16 cellular contexts compared by ENCODE assay signal in the genomic region with DNA sequence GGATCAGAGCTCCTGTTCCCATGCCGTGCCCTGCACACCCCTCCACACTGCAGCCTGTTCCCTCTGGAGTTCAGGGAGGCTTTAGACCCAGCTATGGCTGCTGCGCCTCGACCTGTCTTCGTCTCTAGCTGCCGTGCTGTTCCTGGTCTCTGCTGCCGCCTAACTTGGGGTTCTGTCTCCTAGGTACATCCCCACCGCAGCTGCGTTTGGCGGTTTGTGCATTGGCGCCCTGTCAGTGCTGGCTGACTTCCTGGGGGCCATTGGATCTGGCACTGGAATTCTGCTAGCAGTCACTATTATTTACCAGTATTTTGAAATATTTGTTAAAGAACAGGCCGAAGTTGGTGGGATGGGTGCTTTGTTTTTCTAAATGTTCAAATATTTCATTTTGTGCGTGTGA. TPM values are rescaled to one million over a fixed set of nuclear protein-coding genes. Genes with fewer than 3 reads are reported as not detected.
A peak's percentile ranks its signal among the peaks of the same experiment; 100 is the strongest.
DNase-seq lines count a peak whose midpoint lies in the region; ATAC-seq, FAIRE-seq and TF ChIP-seq lines count a peak whose summit lies in the region.
"Had no signal": no experiment of that assay in that cellular context is flagged by ENCODE, and none has a peak within 500 bp of the region (broad histone marks: within the 10 kb centered on the region; RNA-seq: fewer than 3 reads in every experiment).

No MANE protein-coding gene starts in this region.

- no peaks in the 10 kb centered on the region for H3K27me3 Mint-ChIP-seq in astrocyte (ENCODE audit: low read depth, unreplicated experiment)
- H3K27me3 Mint-ChIP-seq: CD4-positive, CD25-positive, alpha-beta regulatory T cell had no signal

- H4K5ac ChIP-seq in IMR-90 (ENCODE audit: low read depth, low read length) = peak overlapping the region; percentile 21; the same call in 1 of the 2 replicates

- no peaks in the 10 kb centered on the region for H3K4me1 Mint-ChIP-seq in astrocyte (ENCODE audit: low read depth, unreplicated experiment)
- no peaks in the 10 kb centered on the region for H3K4me1 Mint-ChIP-seq in stimulated activated effector memory CD8-positive, alpha-beta T cell treated with anti-CD3 and anti-CD28 coated beads, Interleukin-12 subunit alpha, Interleukin-12 subunit beta, amount 100 ng/mL, for 72 hours
- H3K4me1 Mint-ChIP-seq: GM23338 had no signal

- no peak overlapping the region for H3K9ac ChIP-seq in IMR-90 (ENCODE audit: low read depth, low read length)
- H3K9ac ChIP-seq in astrocyte (ENCODE audit: low read length) = no peak overlapping the region
- no peak overlapping the region for H3K9ac ChIP-seq in SK-N-SH

- H3K4me3 ChIP-seq in IMR-90 (ENCODE audit: insufficient read depth, low read depth, low read length) (no peak overlapping the region), astrocyte (ENCODE audit: insufficient read depth, low read depth, low read length) (no peak overlapping the region), SK-N-SH (ENCODE audit: low read depth in 2 of 2, low read length in 1 of 2) (no peak overlapping the region), vagina (no peak overlapping the region)
- H3K4me3 ChIP-seq: GM23338, MG63 had no signal

- no TSS peak for BruUV-seq in IMR-90 (replicated peaks; lab: Mats Ljungman, UMichigan)

- no peak overlapping the region for H3K56ac ChIP-seq in IMR-90 (ENCODE audit: extremely low read depth, insufficient read depth, low read length)

- H3K4ac ChIP-seq in IMR-90 (ENCODE audit: low read depth, low read length) = no peak overlapping the region

- 100% methylated on average over 4 of the region's 12 CpGs; no CpG with 5 or more reads in 1 of the 2 experiments for WGBS in IMR-90 (ENCODE audit: extremely low coverage in 2 of 2, insufficient read length in 1 of 2), 2 experiments
- WGBS in SK-N-SH (ENCODE audit: low lambda C conversion rate) = 96% methylated on average over 12 of the region's 12 CpGs

- H2AK9ac ChIP-seq in IMR-90 (replicated peaks; ENCODE audit: low read depth, low read length, poor library complexity) = no peak overlapping the region

- POLR2A ChIA-PET in IMR-90 (lab: Charles Lee; ENCODE audit: unreplicated experiment) (no interaction called here), SK-N-SH (lab: Yijun Ruan, JAX) (no interaction called here)

- no peak overlapping the region for H3K4me3 Mint-ChIP-seq in astrocyte (ENCODE audit: unreplicated experiment)
- no peak overlapping the region for H3K4me3 Mint-ChIP-seq in stimulated activated effector memory CD8-positive, alpha-beta T cell treated with anti-CD3 and anti-CD28 coated beads, Interleukin-12 subunit alpha, Interleukin-12 subunit beta, amount 100 ng/mL, for 72 hours
- H3K4me3 Mint-ChIP-seq: CD4-positive, CD25-positive, alpha-beta regulatory T cell; GM23338 had no signal

- H4K91ac ChIP-seq in IMR-90 (ENCODE audit: insufficient read depth, low read depth, low read length) = no peak overlapping the region

- no peaks in the 10 kb centered on the region for H3K9me2 ChIP-seq in SK-N-SH

- no peak overlapping the region for H2BK20ac ChIP-seq in IMR-90 (ENCODE audit: low read depth, low read length)

- H3K36me3 ChIP-seq in IMR-90 (ENCODE audit: control insufficient read depth, insufficient read depth, low read length) (peaks cover 50% of the 10 kb centered on the region), astrocyte (ENCODE audit: insufficient read depth, low read length) (peaks cover 29% of the 10 kb centered on the region), SK-N-SH (replicated peaks in 1 of 2; ENCODE audit: control insufficient read depth in 1 of 2, insufficient read depth in 2 of 2, low read length in 1 of 2) (peaks cover 65 to 74% of the 10 kb centered on the region in 2 experiments), vagina (peaks cover 0 to 52% of the 10 kb centered on the region in 2 donors)

- peaks cover 3% of the 10 kb centered on the region; the same call in 1 of the 2 replicates for H3K9me1 ChIP-seq in IMR-90 (ENCODE audit: insufficient read depth, low read length)

- H3K14ac ChIP-seq in IMR-90 (replicated peaks; ENCODE audit: low read depth, low read length) = no peak overlapping the region

- H2BK120ac ChIP-seq in IMR-90 (ENCODE audit: low read depth, low read length) = no peak overlapping the region

- dilution Hi-C loops in IMR-90 (cut with HindIII; ENCODE audit: low sequenced_read_pairs, unreplicated experiment) = no loop called here

- H2AK5ac ChIP-seq in IMR-90 (ENCODE audit: low read depth, low read length) = no peak overlapping the region

- peak overlapping the region; percentile 50 for H3K27ac Mint-ChIP-seq in astrocyte (ENCODE audit: unreplicated experiment)
- H3K27ac Mint-ChIP-seq in stimulated activated effector memory CD8-positive, alpha-beta T cell treated with anti-CD3 and anti-CD28 coated beads, Interleukin-12 subunit alpha, Interleukin-12 subunit beta, amount 100 ng/mL, for 72 hours = peak overlapping the region; percentile 32
- H3K27ac Mint-ChIP-seq: GM23338 had no signal

- H3K4me2 ChIP-seq in IMR-90 (ENCODE audit: low read depth, low read length) = no peak overlapping the region
- H3K4me2 ChIP-seq in astrocyte (ENCODE audit: low read length) = no peak overlapping the region
- no peak overlapping the region for H3K4me2 ChIP-seq in SK-N-SH
- H3K4me2 ChIP-seq: GM23338 had no signal

- no peak overlapping the region for H2BK5ac ChIP-seq in IMR-90 (ENCODE audit: low read depth, low read length, poor library complexity, severe bottlenecking)

- H3K23ac ChIP-seq in IMR-90 (ENCODE audit: low read depth, low read length) = no peak overlapping the region

- DNase-seq in IMR-90 = no peak
- DNase-seq in astrocyte (ENCODE audit: low read depth) = no peak
- DNase-seq in left lobe of liver (ENCODE audit: low spot score) = peak; percentile 88
- no peak for DNase-seq in stimulated activated effector memory CD8-positive, alpha-beta T cell treated with anti-CD3 and anti-CD28 coated beads, Interleukin-12 subunit alpha, Interleukin-12 subunit beta, amount 100 ng/mL, for 72 hours (ENCODE audit: low spot score in 2 of 2)
- DNase-seq in NCI-H1048 (lab: John Stamatoyannopoulos, UW) = no peak
- no peak for DNase-seq in SK-N-SH
- DNase-seq in vagina (ENCODE audit: extremely low spot score in 2 of 2) = no peak
- DNase-seq: Caco-2; CD4-positive, CD25-positive, alpha-beta regulatory T cell; EL; MG63; NCI-H1092 treated with DMSO at 0.1 percent for 48 hours; NCI-H2107; NCI-H2227 treated with DMSO at 0.1 percent for 48 hours; NCI-H524 had no signal

- H3K9me3 Mint-ChIP-seq in astrocyte (ENCODE audit: unreplicated experiment) = no peaks in the 10 kb centered on the region
- no peaks in the 10 kb centered on the region for H3K9me3 Mint-ChIP-seq in stimulated activated effector memory CD8-positive, alpha-beta T cell treated with anti-CD3 and anti-CD28 coated beads, Interleukin-12 subunit alpha, Interleukin-12 subunit beta, amount 100 ng/mL, for 72 hours
- H3K9me3 Mint-ChIP-seq: CD4-positive, CD25-positive, alpha-beta regulatory T cell; GM23338 had no signal

- no peaks in the 10 kb centered on the region for H3K79me2 ChIP-seq in astrocyte (ENCODE audit: insufficient read depth, low read length)
- no peaks in the 10 kb centered on the region for H3K79me2 ChIP-seq in SK-N-SH (ENCODE audit: insufficient read depth)

- TF ChIP-seq POLR2A in IMR-90 (IDR thresholded peaks at IDR 0.05; ENCODE audit: low read depth, low read length) (no peak), vagina (IDR thresholded peaks at IDR 0.05) (no peak)

- H3K79me1 ChIP-seq in IMR-90 (ENCODE audit: low read depth in 1 of 2, low read length in 2 of 2) = peaks cover 0 to 7% of the 10 kb centered on the region in 2 experiments; a peak in 1 of 4 replicates

- no peaks in the 10 kb centered on the region for H3K4me1 ChIP-seq in IMR-90 (ENCODE audit: control insufficient read depth, insufficient read depth, low read length)
- H3K4me1 ChIP-seq in astrocyte (ENCODE audit: insufficient read depth, low read length) = no peaks in the 10 kb centered on the region
- H3K4me1 ChIP-seq in SK-N-SH (ENCODE audit: control insufficient read depth in 1 of 2, insufficient read depth in 2 of 2, low read depth in 1 of 2, low read length in 1 of 2) = peaks cover 0 to 13% of the 10 kb centered on the region in 2 experiments; a peak in 2 of 4 replicates
- no peaks in the 10 kb centered on the region for H3K4me1 ChIP-seq in vagina
- H3K4me1 ChIP-seq: Caco-2 had no signal

- H4K8ac ChIP-seq in IMR-90 (ENCODE audit: low read depth in 2 of 2, low read length in 2 of 2) = no peak overlapping the region

- ATAC-seq in IMR-90 (ENCODE audit: low read depth) (no peak), left lobe of liver (peak; percentile 89)
- ATAC-seq in stimulated activated effector memory CD8-positive, alpha-beta T cell treated with anti-CD3 and anti-CD28 coated beads, Interleukin-12 subunit alpha, Interleukin-12 subunit beta, amount 100 ng/mL, for 72 hours = no peak
- ATAC-seq: GM23338 had no signal

- in situ Hi-C loops in IMR-90 (cut with MboI; ENCODE audit: low sequenced_read_pairs) = no loop called here

- H3F3A ChIP-seq in SK-N-SH (replicated peaks; ENCODE audit: insufficient read depth) = peaks cover 5% of the 10 kb centered on the region

- intact Hi-C loops in IMR-90 (cut with micrococcal nuclease) = no loop called here
- intact Hi-C loops in vagina (cut with DNase I) = no loop called here

- no peak overlapping the region for H2BK15ac ChIP-seq in IMR-90 (ENCODE audit: low read depth, low read length)

- H4K20me1 ChIP-seq in IMR-90 (ENCODE audit: insufficient read depth, low read length) (no peaks in the 10 kb centered on the region), astrocyte (ENCODE audit: insufficient read depth, low read length) (no peaks in the 10 kb centered on the region), SK-N-SH (ENCODE audit: insufficient read depth) (no peaks in the 10 kb centered on the region)

- H3K27me3 ChIP-seq in IMR-90 (ENCODE audit: control insufficient read depth, insufficient read depth, low read length) (no peaks in the 10 kb centered on the region), astrocyte (ENCODE audit: insufficient read depth, low read length) (no peaks in the 10 kb centered on the region), SK-N-SH (ENCODE audit: insufficient read depth) (no peaks in the 10 kb centered on the region), vagina (no peaks in the 10 kb centered on the region)
- H3K27me3 ChIP-seq: MG63 had no signal

- H3K27ac ChIP-seq in IMR-90 (ENCODE audit: insufficient read depth, low read length) = no peak overlapping the region
- H3K27ac ChIP-seq in astrocyte (ENCODE audit: low read depth, low read length) = no peak overlapping the region
- H3K27ac ChIP-seq in SK-N-SH (ENCODE audit: low read depth in 2 of 2, low read length in 1 of 2) = no peak overlapping the region; a peak in 1 of 4 replicates
- H3K27ac ChIP-seq in vagina = no peak overlapping the region

- no peak overlapping the region for H3K18ac ChIP-seq in IMR-90 (ENCODE audit: low read depth, low read length)

- FAIRE-seq in astrocyte (lab: Jason Lieb, UNC) = no peak

- H3K9me3 ChIP-seq in IMR-90 (ENCODE audit: control insufficient read depth, insufficient read depth, low read length) = no peaks in the 10 kb centered on the region
- no peaks in the 10 kb centered on the region for H3K9me3 ChIP-seq in astrocyte (ENCODE audit: insufficient read depth, low read depth, low read length)
- no peaks in the 10 kb centered on the region for H3K9me3 ChIP-seq in SK-N-SH
- H3K9me3 ChIP-seq in vagina = no peaks in the 10 kb centered on the region
- H3K9me3 ChIP-seq: Caco-2, MG63 had no signal

- H3K36me3 Mint-ChIP-seq in astrocyte (ENCODE audit: low read depth, unreplicated experiment) = peaks cover 14% of the 10 kb centered on the region
- peaks cover 94% of the 10 kb centered on the region for H3K36me3 Mint-ChIP-seq in stimulated activated effector memory CD8-positive, alpha-beta T cell treated with anti-CD3 and anti-CD28 coated beads, Interleukin-12 subunit alpha, Interleukin-12 subunit beta, amount 100 ng/mL, for 72 hours

- H2AFZ ChIP-seq in IMR-90 (replicated peaks; ENCODE audit: low read length, poor library complexity) = no peak overlapping the region
- H2AFZ ChIP-seq in astrocyte (ENCODE audit: low read depth, low read length) = no peak overlapping the region
- no peak overlapping the region for H2AFZ ChIP-seq in SK-N-SH (ENCODE audit: low read depth)
- H2AFZ ChIP-seq: GM23338 had no signal

- TF ChIP-seq CTCF in IMR-90 (conservative IDR thresholded peaks at IDR 0.05; ENCODE audit: low read depth, low read length) (no peak), astrocyte (IDR thresholded peaks at IDR 0.05; ENCODE audit: insufficient read depth, low read depth, low read length) (no peak), SK-N-SH (IDR thresholded peaks at IDR 0.05) (no peak), vagina (IDR thresholded peaks at IDR 0.05) (no peak)

- no peak for TF ChIP-seq EP300 in SK-N-SH (IDR thresholded peaks at IDR 0.05; ENCODE audit: borderline replicate concordance in 1 of 2, low read depth in 1 of 2, low read length in 1 of 2)

- TF ChIP-seq RAD21 in IMR-90 (IDR thresholded peaks at IDR 0.05; ENCODE audit: low read length) (no peak), SK-N-SH (IDR thresholded peaks at IDR 0.05; ENCODE audit: low read length) (no peak)

- CTCF ChIA-PET in IMR-90 (lab: Yijun Ruan, JAX) (no interaction called here), SK-N-SH (lab: Yijun Ruan, JAX) (interaction anchor here (1.0 to 1.1 kb wide), 2 partner anchors 20 to 51 kb away, joined by 3 read pairs; no protein-coding TSS in a partner anchor)

RNA-seq across cellular contexts. Expression of gene NUDT5, which starts 31.6 kb away (rescaled TPM):
- total RNA-seq in IMR-90 (2012; rRNA removed) = 70.1 and 74.2 TPM in 2 replicates
- polyA plus RNA-seq in IMR-90 (2012; rRNA removed) = 68.7 and 74.6 TPM in 2 replicates
- 25.9 and 61.6 TPM in 2 replicates for polyA plus RNA-seq in IMR-90 (2012; cell fraction: cytosol; rRNA removed)
- 14.5 and 65.6 TPM in 2 replicates for polyA plus RNA-seq in IMR-90 (2012; cell fraction: nucleus; rRNA removed; ENCODE audit: low replicate concordance)
- total RNA-seq in astrocyte = 84.1 and 85.2 TPM in 2 replicates
- 57.9 TPM for total RNA-seq in left lobe of liver
- 61.2 and 70.7 TPM in 2 replicates for polyA plus RNA-seq in SK-N-SH (2012; rRNA removed)
- 69.4 and 69.8 TPM in 2 replicates for polyA plus RNA-seq in SK-N-SH (2012; cell fraction: cytosol; rRNA removed)
- 33.2 and 62.5 TPM in 2 replicates for polyA plus RNA-seq in SK-N-SH (2012; cell fraction: nucleus; rRNA removed)
- 30.7 TPM for total RNA-seq in vagina

RNA-seq across cellular contexts. Expression of gene CDC123, which starts 31.9 kb away (rescaled TPM):
- total RNA-seq in IMR-90 (2012; rRNA removed) = 171 and 203 TPM in 2 replicates
- 100 and 108 TPM in 2 replicates for polyA plus RNA-seq in IMR-90 (2012; rRNA removed)
- polyA plus RNA-seq in IMR-90 (2012; cell fraction: cytosol; rRNA removed) = 49.7 and 92.5 TPM in 2 replicates
- 21.9 and 60.9 TPM in 2 replicates for polyA plus RNA-seq in IMR-90 (2012; cell fraction: nucleus; rRNA removed; ENCODE audit: low replicate concordance)
- total RNA-seq in astrocyte = 107 and 110 TPM in 2 replicates
- 23.9 TPM for total RNA-seq in left lobe of liver
- polyA plus RNA-seq in SK-N-SH (2012; rRNA removed) = 139 and 141 TPM in 2 replicates
- 163 and 170 TPM in 2 replicates for polyA plus RNA-seq in SK-N-SH (2012; cell fraction: cytosol; rRNA removed)
- 69.6 and 97.8 TPM in 2 replicates for polyA plus RNA-seq in SK-N-SH (2012; cell fraction: nucleus; rRNA removed)
- total RNA-seq in vagina = 30.4 TPM

RNA-seq across cellular contexts. Expression of gene SEC61A2, which starts 34.6 kb away (rescaled TPM):
- total RNA-seq in IMR-90 (2012; rRNA removed) (6.8 and 8.3 TPM in 2 replicates), astrocyte (14.3 and 17.6 TPM in 2 replicates), left lobe of liver (6.2 TPM), vagina (9.1 TPM)
- polyA plus RNA-seq in IMR-90 (2012; rRNA removed) (8.2 and 10.3 TPM in 2 replicates), SK-N-SH (2012; rRNA removed) (11.9 and 18.9 TPM in 2 replicates)
- polyA plus RNA-seq in IMR-90 (2012; cell fraction: cytosol; rRNA removed) = 1.8 and 2.7 TPM in 2 replicates
- 12.8 and 52.9 TPM in 2 replicates for polyA plus RNA-seq in IMR-90 (2012; cell fraction: nucleus; rRNA removed; ENCODE audit: low replicate concordance)
- polyA plus RNA-seq in SK-N-SH (2012; cell fraction: cytosol; rRNA removed) = 10.4 and 11.7 TPM in 2 replicates
- 22.5 and 56.7 TPM in 2 replicates for polyA plus RNA-seq in SK-N-SH (2012; cell fraction: nucleus; rRNA removed)
